ENCODE assay signal across 1 cellular context in the genomic region with DNA sequence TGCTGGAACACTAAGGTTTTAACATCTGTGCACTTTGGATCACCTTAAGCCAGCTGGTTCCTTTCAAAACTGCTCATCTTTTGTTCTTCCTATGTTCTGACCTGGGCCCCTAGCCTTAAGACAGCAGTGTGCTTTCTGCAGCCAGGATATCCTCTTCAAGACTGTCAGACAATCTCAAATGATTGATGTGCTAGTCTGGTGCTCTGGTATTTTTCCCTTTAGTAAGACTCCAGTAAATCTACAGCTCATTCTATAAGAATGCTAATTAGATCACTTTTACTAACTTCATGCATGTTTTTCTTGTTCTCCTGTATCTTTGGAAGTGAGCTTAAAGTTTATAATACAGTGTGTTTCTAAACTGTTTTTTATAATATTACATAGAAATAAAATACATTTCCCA.
A peak's percentile ranks its signal among the peaks of the same experiment; 100 is the strongest.
TF ChIP-seq lines count a peak whose summit lies in the region.

No MANE protein-coding gene starts in this region.

TF ChIP-seq in K562, 482 proteins besides CTCF, POLR2A, EP300 and RAD21:
- TF ChIP-seq, protein P1, sequence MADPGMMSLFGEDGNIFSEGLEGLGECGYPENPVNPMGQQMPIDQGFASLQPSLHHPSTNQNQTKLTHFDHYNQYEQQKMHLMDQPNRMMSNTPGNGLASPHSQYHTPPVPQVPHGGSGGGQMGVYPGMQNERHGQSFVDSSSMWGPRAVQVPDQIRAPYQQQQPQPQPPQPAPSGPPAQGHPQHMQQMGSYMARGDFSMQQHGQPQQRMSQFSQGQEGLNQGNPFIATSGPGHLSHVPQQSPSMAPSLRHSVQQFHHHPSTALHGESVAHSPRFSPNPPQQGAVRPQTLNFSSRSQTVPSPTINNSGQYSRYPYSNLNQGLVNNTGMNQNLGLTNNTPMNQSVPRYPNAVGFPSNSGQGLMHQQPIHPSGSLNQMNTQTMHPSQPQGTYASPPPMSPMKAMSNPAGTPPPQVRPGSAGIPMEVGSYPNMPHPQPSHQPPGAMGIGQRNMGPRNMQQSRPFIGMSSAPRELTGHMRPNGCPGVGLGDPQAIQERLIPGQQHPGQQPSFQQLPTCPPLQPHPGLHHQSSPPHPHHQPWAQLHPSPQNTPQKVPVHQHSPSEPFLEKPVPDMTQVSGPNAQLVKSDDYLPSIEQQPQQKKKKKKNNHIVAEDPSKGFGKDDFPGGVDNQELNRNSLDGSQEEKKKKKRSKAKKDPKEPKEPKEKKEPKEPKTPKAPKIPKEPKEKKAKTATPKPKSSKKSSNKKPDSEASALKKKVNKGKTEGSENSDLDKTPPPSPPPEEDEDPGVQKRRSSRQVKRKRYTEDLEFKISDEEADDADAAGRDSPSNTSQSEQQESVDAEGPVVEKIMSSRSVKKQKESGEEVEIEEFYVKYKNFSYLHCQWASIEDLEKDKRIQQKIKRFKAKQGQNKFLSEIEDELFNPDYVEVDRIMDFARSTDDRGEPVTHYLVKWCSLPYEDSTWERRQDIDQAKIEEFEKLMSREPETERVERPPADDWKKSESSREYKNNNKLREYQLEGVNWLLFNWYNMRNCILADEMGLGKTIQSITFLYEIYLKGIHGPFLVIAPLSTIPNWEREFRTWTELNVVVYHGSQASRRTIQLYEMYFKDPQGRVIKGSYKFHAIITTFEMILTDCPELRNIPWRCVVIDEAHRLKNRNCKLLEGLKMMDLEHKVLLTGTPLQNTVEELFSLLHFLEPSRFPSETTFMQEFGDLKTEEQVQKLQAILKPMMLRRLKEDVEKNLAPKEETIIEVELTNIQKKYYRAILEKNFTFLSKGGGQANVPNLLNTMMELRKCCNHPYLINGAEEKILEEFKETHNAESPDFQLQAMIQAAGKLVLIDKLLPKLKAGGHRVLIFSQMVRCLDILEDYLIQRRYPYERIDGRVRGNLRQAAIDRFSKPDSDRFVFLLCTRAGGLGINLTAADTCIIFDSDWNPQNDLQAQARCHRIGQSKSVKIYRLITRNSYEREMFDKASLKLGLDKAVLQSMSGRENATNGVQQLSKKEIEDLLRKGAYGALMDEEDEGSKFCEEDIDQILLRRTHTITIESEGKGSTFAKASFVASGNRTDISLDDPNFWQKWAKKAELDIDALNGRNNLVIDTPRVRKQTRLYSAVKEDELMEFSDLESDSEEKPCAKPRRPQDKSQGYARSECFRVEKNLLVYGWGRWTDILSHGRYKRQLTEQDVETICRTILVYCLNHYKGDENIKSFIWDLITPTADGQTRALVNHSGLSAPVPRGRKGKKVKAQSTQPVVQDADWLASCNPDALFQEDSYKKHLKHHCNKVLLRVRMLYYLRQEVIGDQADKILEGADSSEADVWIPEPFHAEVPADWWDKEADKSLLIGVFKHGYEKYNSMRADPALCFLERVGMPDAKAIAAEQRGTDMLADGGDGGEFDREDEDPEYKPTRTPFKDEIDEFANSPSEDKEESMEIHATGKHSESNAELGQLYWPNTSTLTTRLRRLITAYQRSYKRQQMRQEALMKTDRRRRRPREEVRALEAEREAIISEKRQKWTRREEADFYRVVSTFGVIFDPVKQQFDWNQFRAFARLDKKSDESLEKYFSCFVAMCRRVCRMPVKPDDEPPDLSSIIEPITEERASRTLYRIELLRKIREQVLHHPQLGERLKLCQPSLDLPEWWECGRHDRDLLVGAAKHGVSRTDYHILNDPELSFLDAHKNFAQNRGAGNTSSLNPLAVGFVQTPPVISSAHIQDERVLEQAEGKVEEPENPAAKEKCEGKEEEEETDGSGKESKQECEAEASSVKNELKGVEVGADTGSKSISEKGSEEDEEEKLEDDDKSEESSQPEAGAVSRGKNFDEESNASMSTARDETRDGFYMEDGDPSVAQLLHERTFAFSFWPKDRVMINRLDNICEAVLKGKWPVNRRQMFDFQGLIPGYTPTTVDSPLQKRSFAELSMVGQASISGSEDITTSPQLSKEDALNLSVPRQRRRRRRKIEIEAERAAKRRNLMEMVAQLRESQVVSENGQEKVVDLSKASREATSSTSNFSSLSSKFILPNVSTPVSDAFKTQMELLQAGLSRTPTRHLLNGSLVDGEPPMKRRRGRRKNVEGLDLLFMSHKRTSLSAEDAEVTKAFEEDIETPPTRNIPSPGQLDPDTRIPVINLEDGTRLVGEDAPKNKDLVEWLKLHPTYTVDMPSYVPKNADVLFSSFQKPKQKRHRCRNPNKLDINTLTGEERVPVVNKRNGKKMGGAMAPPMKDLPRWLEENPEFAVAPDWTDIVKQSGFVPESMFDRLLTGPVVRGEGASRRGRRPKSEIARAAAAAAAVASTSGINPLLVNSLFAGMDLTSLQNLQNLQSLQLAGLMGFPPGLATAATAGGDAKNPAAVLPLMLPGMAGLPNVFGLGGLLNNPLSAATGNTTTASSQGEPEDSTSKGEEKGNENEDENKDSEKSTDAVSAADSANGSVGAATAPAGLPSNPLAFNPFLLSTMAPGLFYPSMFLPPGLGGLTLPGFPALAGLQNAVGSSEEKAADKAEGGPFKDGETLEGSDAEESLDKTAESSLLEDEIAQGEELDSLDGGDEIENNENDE (IDR thresholded peaks at IDR 0.05; ENCODE audit: low read depth, low read length): no peak
- TF ChIP-seq MAFG (tag; conservative IDR thresholded peaks at IDR 0.05) (no peak), U2AF2 (optimal IDR thresholded peaks at IDR 0.05; ENCODE audit: low read depth, low read length) (no peak), RBM14 (IDR thresholded peaks at IDR 0.05; ENCODE audit: borderline replicate concordance, insufficient read depth, low read depth, low read length) (no peak), MTA2 (IDR thresholded peaks at IDR 0.05; ENCODE audit: low read depth) (no peak), ZNF644 (tag; IDR thresholded peaks at IDR 0.05; ENCODE audit: low read depth) (no peak), DACH1 (IDR thresholded peaks at IDR 0.05; ENCODE audit: partially characterized antibody) (no peak), CBX8 (IDR thresholded peaks at IDR 0.05; ENCODE audit: borderline replicate concordance, extremely low read depth, low read depth, low read length, poor library complexity, severe bottlenecking) (no peak), PKNOX1 (IDR thresholded peaks at IDR 0.05) (peak; percentile 94), EGR1 (conservative IDR thresholded peaks at IDR 0.05) (no peak), WHSC1 (IDR thresholded peaks at IDR 0.05; ENCODE audit: low read length) (no peak), RBM25 (IDR thresholded peaks at IDR 0.05; ENCODE audit: low read depth, low read length, severe bottlenecking) (no peak), ELK3 (CRISPR knock-in tag; IDR thresholded peaks at IDR 0.05) (no peak), RBFOX2 (IDR thresholded peaks at IDR 0.05; ENCODE audit: low read depth, low read length) (no peak), PTBP1 (IDR thresholded peaks at IDR 0.05; ENCODE audit: low read depth, low read length) (no peak), ETV1 (tag; conservative IDR thresholded peaks at IDR 0.05; ENCODE audit: low read depth) (0 out of 2 replicates have a peak, but pooled peaks have one; percentile 14), CHCHD3 (CRISPR knock-in tag; IDR thresholded peaks at IDR 0.05) (no peak), FOXM1 (IDR thresholded peaks at IDR 0.05; ENCODE audit: low read depth) (no peak), FOXM1 (CRISPR knock-in tag; IDR thresholded peaks at IDR 0.05; ENCODE audit: low read depth) (no peak), TBP (optimal IDR thresholded peaks at IDR 0.05; ENCODE audit: low read depth, low read length) (no peak), SIX5 (IDR thresholded peaks at IDR 0.05; ENCODE audit: borderline replicate concordance in 1 of 2, insufficient read depth in 1 of 2, low read depth in 1 of 2, low read length in 2 of 2) (no peak), CEBPB (tag; IDR thresholded peaks at IDR 0.05) (no peak), MECOM (CRISPR knock-in tag; IDR thresholded peaks at IDR 0.05) (peak; percentile 45; the same call in 1 of the 2 replicates), MEIS2 (IDR thresholded peaks at IDR 0.05; ENCODE audit: partially characterized antibody) (peak; percentile 94), ZNF785 (CRISPR knock-in tag; IDR thresholded peaks at IDR 0.05) (no peak), HNRNPL (IDR thresholded peaks at IDR 0.05; ENCODE audit: low read depth, low read length) (no peak)
- TF ChIP-seq, protein P2, sequence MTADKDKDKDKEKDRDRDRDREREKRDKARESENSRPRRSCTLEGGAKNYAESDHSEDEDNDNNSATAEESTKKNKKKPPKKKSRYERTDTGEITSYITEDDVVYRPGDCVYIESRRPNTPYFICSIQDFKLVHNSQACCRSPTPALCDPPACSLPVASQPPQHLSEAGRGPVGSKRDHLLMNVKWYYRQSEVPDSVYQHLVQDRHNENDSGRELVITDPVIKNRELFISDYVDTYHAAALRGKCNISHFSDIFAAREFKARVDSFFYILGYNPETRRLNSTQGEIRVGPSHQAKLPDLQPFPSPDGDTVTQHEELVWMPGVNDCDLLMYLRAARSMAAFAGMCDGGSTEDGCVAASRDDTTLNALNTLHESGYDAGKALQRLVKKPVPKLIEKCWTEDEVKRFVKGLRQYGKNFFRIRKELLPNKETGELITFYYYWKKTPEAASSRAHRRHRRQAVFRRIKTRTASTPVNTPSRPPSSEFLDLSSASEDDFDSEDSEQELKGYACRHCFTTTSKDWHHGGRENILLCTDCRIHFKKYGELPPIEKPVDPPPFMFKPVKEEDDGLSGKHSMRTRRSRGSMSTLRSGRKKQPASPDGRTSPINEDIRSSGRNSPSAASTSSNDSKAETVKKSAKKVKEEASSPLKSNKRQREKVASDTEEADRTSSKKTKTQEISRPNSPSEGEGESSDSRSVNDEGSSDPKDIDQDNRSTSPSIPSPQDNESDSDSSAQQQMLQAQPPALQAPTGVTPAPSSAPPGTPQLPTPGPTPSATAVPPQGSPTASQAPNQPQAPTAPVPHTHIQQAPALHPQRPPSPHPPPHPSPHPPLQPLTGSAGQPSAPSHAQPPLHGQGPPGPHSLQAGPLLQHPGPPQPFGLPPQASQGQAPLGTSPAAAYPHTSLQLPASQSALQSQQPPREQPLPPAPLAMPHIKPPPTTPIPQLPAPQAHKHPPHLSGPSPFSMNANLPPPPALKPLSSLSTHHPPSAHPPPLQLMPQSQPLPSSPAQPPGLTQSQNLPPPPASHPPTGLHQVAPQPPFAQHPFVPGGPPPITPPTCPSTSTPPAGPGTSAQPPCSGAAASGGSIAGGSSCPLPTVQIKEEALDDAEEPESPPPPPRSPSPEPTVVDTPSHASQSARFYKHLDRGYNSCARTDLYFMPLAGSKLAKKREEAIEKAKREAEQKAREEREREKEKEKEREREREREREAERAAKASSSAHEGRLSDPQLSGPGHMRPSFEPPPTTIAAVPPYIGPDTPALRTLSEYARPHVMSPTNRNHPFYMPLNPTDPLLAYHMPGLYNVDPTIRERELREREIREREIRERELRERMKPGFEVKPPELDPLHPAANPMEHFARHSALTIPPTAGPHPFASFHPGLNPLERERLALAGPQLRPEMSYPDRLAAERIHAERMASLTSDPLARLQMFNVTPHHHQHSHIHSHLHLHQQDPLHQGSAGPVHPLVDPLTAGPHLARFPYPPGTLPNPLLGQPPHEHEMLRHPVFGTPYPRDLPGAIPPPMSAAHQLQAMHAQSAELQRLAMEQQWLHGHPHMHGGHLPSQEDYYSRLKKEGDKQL (CRISPR knock-in tag; IDR thresholded peaks at IDR 0.05; ENCODE audit: borderline replicate concordance): no peak
- TF ChIP-seq, protein P3, sequence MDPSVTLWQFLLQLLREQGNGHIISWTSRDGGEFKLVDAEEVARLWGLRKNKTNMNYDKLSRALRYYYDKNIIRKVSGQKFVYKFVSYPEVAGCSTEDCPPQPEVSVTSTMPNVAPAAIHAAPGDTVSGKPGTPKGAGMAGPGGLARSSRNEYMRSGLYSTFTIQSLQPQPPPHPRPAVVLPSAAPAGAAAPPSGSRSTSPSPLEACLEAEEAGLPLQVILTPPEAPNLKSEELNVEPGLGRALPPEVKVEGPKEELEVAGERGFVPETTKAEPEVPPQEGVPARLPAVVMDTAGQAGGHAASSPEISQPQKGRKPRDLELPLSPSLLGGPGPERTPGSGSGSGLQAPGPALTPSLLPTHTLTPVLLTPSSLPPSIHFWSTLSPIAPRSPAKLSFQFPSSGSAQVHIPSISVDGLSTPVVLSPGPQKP (CRISPR knock-in tag; IDR thresholded peaks at IDR 0.05): no peak
- TF ChIP-seq, protein P4, sequence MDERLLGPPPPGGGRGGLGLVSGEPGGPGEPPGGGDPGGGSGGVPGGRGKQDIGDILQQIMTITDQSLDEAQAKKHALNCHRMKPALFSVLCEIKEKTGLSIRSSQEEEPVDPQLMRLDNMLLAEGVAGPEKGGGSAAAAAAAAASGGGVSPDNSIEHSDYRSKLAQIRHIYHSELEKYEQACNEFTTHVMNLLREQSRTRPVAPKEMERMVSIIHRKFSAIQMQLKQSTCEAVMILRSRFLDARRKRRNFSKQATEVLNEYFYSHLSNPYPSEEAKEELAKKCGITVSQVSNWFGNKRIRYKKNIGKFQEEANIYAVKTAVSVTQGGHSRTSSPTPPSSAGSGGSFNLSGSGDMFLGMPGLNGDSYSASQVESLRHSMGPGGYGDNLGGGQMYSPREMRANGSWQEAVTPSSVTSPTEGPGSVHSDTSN (CRISPR knock-in tag; IDR thresholded peaks at IDR 0.05; ENCODE audit: low read depth): 0 out of 2 replicates have a peak, but pooled peaks have one; percentile 34
- TF ChIP-seq, protein P4 (tag; conservative IDR thresholded peaks at IDR 0.05; ENCODE audit: low read depth): peak; percentile 88
